11 cellular contexts compared by ENCODE assay signal in genomic region chr16:5024632-5025031, GRCh38. TPM values are rescaled to one million over a fixed set of nuclear protein-coding genes. Genes with fewer than 3 reads are reported as not detected.
DNase-seq lines count a peak whose midpoint lies in the region; ATAC-seq, FAIRE-seq and TF ChIP-seq lines count a peak whose summit lies in the region.
"Had no signal": no experiment of that assay in that cellular context is flagged by ENCODE, and none has a peak within 500 bp of the region (broad histone marks: within the 10 kb centered on the region; RNA-seq: fewer than 3 reads in every experiment).

No MANE protein-coding gene starts in this region.

- H3K4me3 ChIP-seq in breast epithelium = no peak overlapping the region
- no peak overlapping the region for H3K4me3 ChIP-seq in H1 (ENCODE audit: extremely low read depth in 1 of 4, insufficient read depth in 2 of 4, low read depth in 3 of 4, low read length in 4 of 4)
- no peak overlapping the region for H3K4me3 ChIP-seq in testis
- H3K4me3 ChIP-seq in ascending aorta = no peak overlapping the region
- H3K4me3 ChIP-seq: SJCRH30 had no signal

- ATAC-seq in GM18867 (IDR thresholded peaks at IDR 0.05; ENCODE audit: unreplicated experiment) = no peak

- H2BK12ac ChIP-seq in H1 (ENCODE audit: low read depth, low read length) = no peak overlapping the region

- H3K23ac ChIP-seq in H1 (ENCODE audit: insufficient read length) = no peak overlapping the region

- H4K5ac ChIP-seq in H1 (ENCODE audit: insufficient read length, low read depth, low read length) = no peak overlapping the region

- H2BK120ac ChIP-seq in H1 (replicated peaks; ENCODE audit: low read depth, low read length) = no peak overlapping the region

- no peak for TF ChIP-seq EP300 in H1 (IDR thresholded peaks at IDR 0.05; ENCODE audit: borderline replicate concordance in 1 of 2, low read depth in 2 of 2, low read length in 2 of 2)

- no peak overlapping the region for H4K91ac ChIP-seq in H1 (replicated peaks; ENCODE audit: insufficient read length, low read length)

- no peaks in the 10 kb centered on the region for H4K20me1 ChIP-seq in H1 (replicated peaks in 1 of 2; ENCODE audit: control insufficient read depth in 1 of 2, insufficient read depth in 2 of 2, low read length in 2 of 2)

- H3K79me1 ChIP-seq in H1 (ENCODE audit: low read depth, low read length) = no peaks in the 10 kb centered on the region

- H3K4me1 Mint-ChIP-seq in MCF 10A (ENCODE audit: insufficient read depth, unreplicated experiment) = no peaks in the 10 kb centered on the region

- H3K4ac ChIP-seq in H1 (replicated peaks; ENCODE audit: insufficient read length, low read depth, low read length) = no peak overlapping the region

- no peak overlapping the region for H2AFZ ChIP-seq in H1 (ENCODE audit: low read length)

- H3K27ac ChIP-seq in breast epithelium (no peak overlapping the region), H1 (ENCODE audit: low read depth, low read length) (no peak overlapping the region), testis (no peak overlapping the region), ascending aorta (no peak overlapping the region)
- H3K27ac ChIP-seq: SJCRH30 had no signal

- H3K27ac Mint-ChIP-seq in MCF 10A (ENCODE audit: low read depth, unreplicated experiment) = no peak overlapping the region

- POLR2A ChIA-PET in MCF 10A (lab: Yijun Ruan, JAX) = interaction anchor here (0.8 to 2.1 kb wide), 2 partner anchors 9 to 378 kb away, joined by 3 to 17 read pairs; partner anchors contain the start of gene NAGPA
- POLR2A ChIA-PET in H1 (lab: Charles Lee; ENCODE audit: partially characterized antibody) = interaction anchor here (0.6 to 2.2 kb wide), 6 partner anchors 9 to 735 kb away, joined by 3 to 8 read pairs (median 4); partner anchors contain the start of genes NAGPA and SEC14L5

- no peaks in the 10 kb centered on the region for H3K9me3 Mint-ChIP-seq in MCF 10A (ENCODE audit: unreplicated experiment)

- H3K9me3 ChIP-seq in breast epithelium (no peaks in the 10 kb centered on the region), H1 (ENCODE audit: insufficient read depth in 2 of 2, low read depth in 1 of 2, low read length in 1 of 2) (no peaks in the 10 kb centered on the region), testis (no peaks in the 10 kb centered on the region), ascending aorta (no peaks in the 10 kb centered on the region)
- H3K9me3 ChIP-seq: SJCRH30 had no signal

- WGBS in H1 (ENCODE audit: extremely low coverage in 1 of 2, insufficient coverage in 1 of 2, insufficient read length in 1 of 2, insufficient replicate concordance in 2 of 2, low coverage in 1 of 2, low lambda C conversion rate in 2 of 2, missing lambda C conversion rate in 1 of 2), 2 experiments = 91% methylated on average over 4 of the region's 4 CpGs; no CpG with 5 or more reads in 1 of the 2 experiments
- 44 to 49% methylated on average over 4 of the region's 4 CpGs for WGBS in testis, 2 donors

- no peaks in the 10 kb centered on the region for H3K27me3 ChIP-seq in breast epithelium
- no peaks in the 10 kb centered on the region for H3K27me3 ChIP-seq in H1 (replicated peaks in 1 of 4; ENCODE audit: control insufficient read depth in 3 of 4, extremely low read depth in 1 of 4, insufficient read depth in 3 of 4, low read length in 3 of 4)
- no peaks in the 10 kb centered on the region for H3K27me3 ChIP-seq in testis
- no peaks in the 10 kb centered on the region for H3K27me3 ChIP-seq in ascending aorta
- H3K27me3 ChIP-seq: SJCRH30 had no signal

- TF ChIP-seq POLR2A in breast epithelium (IDR thresholded peaks at IDR 0.05) (no peak), H1 (IDR thresholded peaks at IDR 0.05; ENCODE audit: control extremely low read depth in 1 of 2, low read depth in 2 of 2, low read length in 2 of 2) (no peak), testis (IDR thresholded peaks at IDR 0.05) (no peak)

- H3K9ac ChIP-seq in H1 (replicated peaks in 1 of 4; ENCODE audit: extremely low read depth in 1 of 4, low read depth in 3 of 4, low read length in 3 of 4) = no peak overlapping the region

- no peaks in the 10 kb centered on the region for H3K23me2 ChIP-seq in H1 (ENCODE audit: low read depth, low read length)

- peaks cover 6% of the 10 kb centered on the region for H3K36me3 Mint-ChIP-seq in MCF 10A (ENCODE audit: insufficient read depth, unreplicated experiment)

- 0 out of 2 replicates have a peak overlapping the region, but pooled peaks have one; percentile 29 for H2BK15ac ChIP-seq in H1 (ENCODE audit: low read length)

- no peak for FAIRE-seq in H1 (lab: Jason Lieb, UNC)

- BruUV-seq in MCF 10A (replicated peaks; lab: Mats Ljungman, UMichigan) = no TSS peak

- H3K4me1 ChIP-seq in breast epithelium (no peaks in the 10 kb centered on the region), H1 (replicated peaks in 1 of 4; ENCODE audit: control insufficient read depth in 3 of 4, insufficient read depth in 4 of 4, low read length in 3 of 4) (peaks cover 0 to 4% (median 1%) of the 10 kb centered on the region in 4 experiments; a peak in 3 of 7 replicates), testis (no peaks in the 10 kb centered on the region), ascending aorta (no peaks in the 10 kb centered on the region)
- H3K4me1 ChIP-seq: SJCRH30 had no signal

- H3K4me3 Mint-ChIP-seq in MCF 10A (ENCODE audit: unreplicated experiment) = no peak overlapping the region

- H2BK20ac ChIP-seq in H1 (ENCODE audit: low read length) = no peak overlapping the region

- H4K8ac ChIP-seq in H1 (ENCODE audit: extremely low read depth, insufficient read depth, low read length) = peak overlapping the region; percentile 22; the same call in 1 of the 2 replicates

- no peak overlapping the region for H2BK5ac ChIP-seq in H1 (ENCODE audit: low read depth, low read length)

- H3K27me3 Mint-ChIP-seq in MCF 10A (ENCODE audit: insufficient read depth, unreplicated experiment) = peaks cover 21% of the 10 kb centered on the region

- no peak overlapping the region for H3K14ac ChIP-seq in H1 (ENCODE audit: insufficient read length)

- DNase-seq in MCF 10A (ENCODE audit: unreplicated experiment) (peak; percentile 52), breast epithelium (ENCODE audit: low spot score in 2 of 2) (no peak), NCI-H69 (lab: John Stamatoyannopoulos, UW) (peak; percentile 71), H1 (ENCODE audit: low read depth in 1 of 2, low spot score in 2 of 2) (no peak), testis (peak; percentile 29), ascending aorta (ENCODE audit: low spot score in 2 of 2) (no peak), GDM1 (lab: John Stamatoyannopoulos, UW) (no peak)
- DNase-seq: aorta; stimulated activated naive CD4-positive, alpha-beta T cell had no signal

- peak; percentile 30 to 33 for TF ChIP-seq RAD21 in H1 (IDR thresholded peaks at IDR 0.05 in 1 of 2, conservative IDR thresholded peaks at IDR 0.05 in 1 of 2; ENCODE audit: low read depth in 2 of 2, low read length in 2 of 2)

- H3K18ac ChIP-seq in H1 (ENCODE audit: extremely low read depth, low read length) = no peak overlapping the region

- CTCF ChIA-PET in MCF 10A (lab: Yijun Ruan, JAX) = interaction anchor here (0.7 to 2.6 kb wide), 6 partner anchors 9 to 1658 kb away, joined by 3 to 12 read pairs (median 4); partner anchors contain the start of genes C16orf89 and SEC14L5
- CTCF ChIA-PET in H1 (lab: Charles Lee; ENCODE audit: partially characterized antibody) = interaction anchor here (0.6 to 3.7 kb wide), 27 partner anchors 9 to 443 kb away, joined by 3 to 30 read pairs (median 4); partner anchors contain the start of genes NAGPA and SEC14L5

- H3K56ac ChIP-seq in H1 (replicated peaks; ENCODE audit: insufficient read length, low read depth, low read length) = no peak overlapping the region

- H3K4me2 ChIP-seq in H1 (ENCODE audit: insufficient read depth in 1 of 2, low read depth in 2 of 2, low read length in 2 of 2) = no peak overlapping the region

- TF ChIP-seq CTCF in MCF 10A (IDR thresholded peaks at IDR 0.05; ENCODE audit: unreplicated experiment) (peak; percentile 24), breast epithelium (IDR thresholded peaks at IDR 0.05) (peak in 1 of 3 donors; percentile 9), H1 (IDR thresholded peaks at IDR 0.05; ENCODE audit: control extremely low read depth in 1 of 3, insufficient read depth in 1 of 3, low read depth in 1 of 3, low read length in 3 of 3) (no peak), testis (IDR thresholded peaks at IDR 0.05) (peak in 2 of 3 experiments; percentile 28 to 36), ascending aorta (IDR thresholded peaks at IDR 0.05) (no peak)

- no peak overlapping the region for H2AK5ac ChIP-seq in H1 (ENCODE audit: low read depth, low read length)

- H3K36me3 ChIP-seq in breast epithelium (no peaks in the 10 kb centered on the region), H1 (ENCODE audit: control insufficient read depth in 2 of 4, insufficient read depth in 4 of 4, low read length in 3 of 4) (no peaks in the 10 kb centered on the region), testis (ENCODE audit: low read depth, missing control alignments) (no peaks in the 10 kb centered on the region), ascending aorta (peaks cover 11 to 14% of the 10 kb centered on the region in 2 donors)
- H3K36me3 ChIP-seq: SJCRH30 had no signal

- H3K79me2 ChIP-seq in H1 (ENCODE audit: control insufficient read depth in 1 of 2, insufficient read depth in 2 of 2, low read length in 2 of 2) = no peaks in the 10 kb centered on the region

- intact Hi-C loops in MCF 10A (cut with micrococcal nuclease) = no loop called here
- intact Hi-C loops in breast epithelium (cut with DNase I; ENCODE audit: low total_unique reads) = no loop called here
- intact Hi-C loops in testis (cut with DNase I; ENCODE audit: low total_unique reads) = no loop called here
- intact Hi-C loops in ascending aorta (cut with DNase I) = no loop called here

RNA-seq across cellular contexts. Expression of gene NAGPA, which starts 9.1 kb away (rescaled TPM):
- total RNA-seq in MCF 10A (2022) (4.9 and 8.7 TPM in 2 replicates), breast epithelium (10 to 100 TPM; 18.4 to 26.2 (median 21.8) TPM), testis (10 to 100 TPM; 38.7 to 39.0 TPM), ascending aorta (23.0 TPM)
- total RNA-seq in H1 (2021; fragmentation: NEBNext Ultra II Directional; extraction: Animal tissue kit (Norgen Biotek cat#: 25700)) = 13.2 and 13.6 TPM in 2 replicates
- polyA plus RNA-seq in H1 (2011; rRNA removed) (10.1 and 13.6 TPM in 2 replicates), testis (ENCODE audit: insufficient read depth, low read depth, low replicate concordance) (11.4 TPM)
- 11.1 TPM for polyA plus RNA-seq in H1 (2011; cell fraction: cytosol; rRNA removed)
- polyA plus RNA-seq in H1 (2011; cell fraction: nucleus; rRNA removed) = 22.2 TPM
- polyA plus RNA-seq in H1 (2012, experiment 1 of 2) = 6.7 to 12.4 TPM (median 10.6 TPM) in 4 replicates
- polyA plus RNA-seq in H1 (2012, experiment 2 of 2) = 7.6 TPM
- 11.8 TPM for polyA plus RNA-seq in H1 (2013, experiment 1 of 2)
- polyA plus RNA-seq in H1 (2013, experiment 2 of 2) = 10.6 TPM
- polyA minus RNA-seq in H1 (2011; rRNA and poly(A)+ RNA removed) = 6.0 and 7.2 TPM in 2 replicates
- polyA minus RNA-seq in H1 (2011; cell fraction: cytosol; rRNA and poly(A)+ RNA removed) = 4.6 TPM
- polyA minus RNA-seq in H1 (2011; cell fraction: nucleus; rRNA and poly(A)+ RNA removed) = 10.6 TPM

RNA-seq across cellular contexts. Expression of gene C16orf89, which starts 41.1 kb away (rescaled TPM):
- not detected in 2 replicates for total RNA-seq in MCF 10A (2022)
- 10 to 100 TPM in 1 of 3 donors, 1 to 10 TPM in 2; 5.1 to 10.2 (median 6.4) TPM for total RNA-seq in breast epithelium
- total RNA-seq in H1 (2021; fragmentation: NEBNext Ultra II Directional; extraction: Animal tissue kit (Norgen Biotek cat#: 25700)) = 6.7 and 10.6 TPM in 2 replicates
- polyA plus RNA-seq in H1 (2011; rRNA removed) = 9.9 and 11.0 TPM in 2 replicates
- polyA plus RNA-seq in H1 (2011; cell fraction: cytosol; rRNA removed) = 11.4 TPM
- polyA plus RNA-seq in H1 (2011; cell fraction: nucleus; rRNA removed) = 6.9 TPM
- 4.8 to 10.2 TPM (median 9.6 TPM) in 4 replicates for polyA plus RNA-seq in H1 (2012, experiment 1 of 2)
- polyA plus RNA-seq in H1 (2012, experiment 2 of 2) = 21.5 TPM
- polyA plus RNA-seq in H1 (2013, experiment 1 of 2) = 10.1 TPM
- 15.1 TPM for polyA plus RNA-seq in H1 (2013, experiment 2 of 2)
- polyA minus RNA-seq in H1 (2011; rRNA and poly(A)+ RNA removed) = 5.7 and 7.5 TPM in 2 replicates
- 5.3 TPM for polyA minus RNA-seq in H1 (2011; cell fraction: cytosol; rRNA and poly(A)+ RNA removed)
- polyA minus RNA-seq in H1 (2011; cell fraction: nucleus; rRNA and poly(A)+ RNA removed) = 7.6 TPM
- total RNA-seq in testis = 1 to 10 TPM; 1.2 to 2.4 TPM
- 10.8 TPM for polyA plus RNA-seq in testis (ENCODE audit: insufficient read depth, low read depth, low replicate concordance)
- total RNA-seq in ascending aorta = 4.6 TPM
- total RNA-seq: SJCRH30 had no signal

RNA-seq across cellular contexts. Expression of gene ALG1, which starts 47.0 kb away (rescaled TPM):
- 28.5 and 29.1 TPM in 2 replicates for total RNA-seq in MCF 10A (2022)
- 10 to 100 TPM; 14.4 to 21.2 (median 16.7) TPM for total RNA-seq in breast epithelium
- 34.8 and 35.7 TPM in 2 replicates for total RNA-seq in H1 (2021; fragmentation: NEBNext Ultra II Directional; extraction: Animal tissue kit (Norgen Biotek cat#: 25700))
- polyA plus RNA-seq in H1 (2011; rRNA removed) = 45.7 and 46.5 TPM in 2 replicates
- 42.0 TPM for polyA plus RNA-seq in H1 (2011; cell fraction: cytosol; rRNA removed)
- polyA plus RNA-seq in H1 (2011; cell fraction: nucleus; rRNA removed) = 51.3 TPM
- 24.1 to 36.4 TPM (median 33.7 TPM) in 4 replicates for polyA plus RNA-seq in H1 (2012, experiment 1 of 2)
- 47.3 TPM for polyA plus RNA-seq in H1 (2012, experiment 2 of 2)
- polyA plus RNA-seq in H1 (2013, experiment 1 of 2) = 48.4 TPM
- polyA plus RNA-seq in H1 (2013, experiment 2 of 2) = 53.2 TPM
- polyA minus RNA-seq in H1 (2011; rRNA and poly(A)+ RNA removed) = 81.3 and 93.9 TPM in 2 replicates
- polyA minus RNA-seq in H1 (2011; cell fraction: cytosol; rRNA and poly(A)+ RNA removed) = 18.3 TPM
- 43.5 TPM for polyA minus RNA-seq in H1 (2011; cell fraction: nucleus; rRNA and poly(A)+ RNA removed)
- 10 to 100 TPM; 34.3 to 35.9 TPM for total RNA-seq in testis
- 54.3 TPM for polyA plus RNA-seq in testis (ENCODE audit: insufficient read depth, low read depth, low replicate concordance)
- total RNA-seq in ascending aorta = 27.2 TPM

Comparison
In these comparisons a context has a peak if more than half of its experiments do, and no peak if none do; other contexts are left out.
1. DNase-seq: peak in MCF 10A (single experiment), NCI-H69 (single experiment) and testis (single experiment); none in breast epithelium (0 of 2), H1 (0 of 2), ascending aorta (0 of 2) and GDM1 (single experiment).
2. CTCF ChIP-seq: peak in MCF 10A (single experiment) and testis (2 of 3); none in H1 (0 of 3) and ascending aorta (0 of 3).